1 cellular context compared by ENCODE assay signal in the genomic region with DNA sequence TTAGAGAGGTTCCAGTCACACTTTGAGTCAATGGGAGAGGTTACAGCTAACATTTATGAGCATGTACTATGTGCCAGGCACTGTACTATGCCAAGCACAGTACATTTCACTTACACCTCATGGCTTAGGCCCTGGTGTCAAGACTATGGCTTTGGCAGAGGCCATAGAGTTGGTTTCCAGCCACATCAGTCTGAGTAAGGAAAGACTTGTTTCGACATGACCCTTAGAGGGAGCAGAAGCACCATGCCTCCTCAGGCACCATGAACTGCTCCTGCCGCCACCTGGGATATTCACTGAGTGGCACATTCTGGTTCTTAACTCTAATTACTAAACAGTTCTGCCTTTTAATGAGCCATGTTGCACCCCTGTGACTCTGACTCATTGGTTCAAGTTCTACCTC.
TF ChIP-seq lines count a peak whose summit lies in the region.

No MANE protein-coding gene starts in this region.

TF ChIP-seq in A549, 52 proteins besides CTCF, POLR2A, EP300 and RAD21 (continued from another document):
- no peak for TF ChIP-seq ATOH8 (CRISPR knock-in tag; IDR thresholded peaks at IDR 0.05; ENCODE audit: low read depth)
- TF ChIP-seq HES2 (IDR thresholded peaks at IDR 0.05): no peak
- TF ChIP-seq USF2 (IDR thresholded peaks at IDR 0.05): no peak
- TF ChIP-seq PBX3 (IDR thresholded peaks at IDR 0.05): no peak
- TF ChIP-seq, protein P1, sequence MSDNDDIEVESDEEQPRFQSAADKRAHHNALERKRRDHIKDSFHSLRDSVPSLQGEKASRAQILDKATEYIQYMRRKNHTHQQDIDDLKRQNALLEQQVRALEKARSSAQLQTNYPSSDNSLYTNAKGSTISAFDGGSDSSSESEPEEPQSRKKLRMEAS (IDR thresholded peaks at IDR 0.05): no peak
- TF ChIP-seq TFCP2L1 (CRISPR knock-in tag; IDR thresholded peaks at IDR 0.05): no peak
- TF ChIP-seq HEYL (CRISPR knock-in tag; IDR thresholded peaks at IDR 0.05): no peak
- TF ChIP-seq EHMT2 (IDR thresholded peaks at IDR 0.05; ENCODE audit: low read depth): no peak
- no peak for TF ChIP-seq FOSB (CRISPR knock-in tag; IDR thresholded peaks at IDR 0.05)
- TF ChIP-seq CHD2 (IDR thresholded peaks at IDR 0.05; ENCODE audit: low read length, partially characterized antibody): no peak
- TF ChIP-seq FOSL2 (IDR thresholded peaks at IDR 0.05): no peak
- TF ChIP-seq FOSL2 (CRISPR knock-in tag; IDR thresholded peaks at IDR 0.05): no peak
